In genomic region chr4:14810568-14810967, GRCh38 we compare ENCODE assay signal across 8 cellular contexts.
"Had no signal": no experiment of that assay in that cellular context is flagged by ENCODE, and none has a peak within 500 bp of the region (broad histone marks: within the 10 kb centered on the region; RNA-seq: fewer than 3 reads in every experiment).

No MANE protein-coding gene starts in this region.

- H3K36me3 Mint-ChIP-seq: IgD-negative memory B cell had no signal

- FAIRE-seq: H1, H54, HepG2 had no signal

- H3K4me1 Mint-ChIP-seq: GM23338 had no signal

- H3K4me2 ChIP-seq: GM23338 had no signal

- H3K4me3 ChIP-seq: GM23338 had no signal

- DNase-seq: H9, HCEC 1CT had no signal

- ATAC-seq: GM23338, HepG2 had no signal

- H3K27me3 Mint-ChIP-seq: IgD-negative memory B cell had no signal

- H3K4me3 Mint-ChIP-seq: GM23338, H9, IgD-negative memory B cell had no signal

- H3K27ac ChIP-seq: HL-60 had no signal

- H3K27ac Mint-ChIP-seq: GM23338, H9, IgD-negative memory B cell had no signal
